ENCODE assay signal across 13 cellular contexts in the genomic region with DNA sequence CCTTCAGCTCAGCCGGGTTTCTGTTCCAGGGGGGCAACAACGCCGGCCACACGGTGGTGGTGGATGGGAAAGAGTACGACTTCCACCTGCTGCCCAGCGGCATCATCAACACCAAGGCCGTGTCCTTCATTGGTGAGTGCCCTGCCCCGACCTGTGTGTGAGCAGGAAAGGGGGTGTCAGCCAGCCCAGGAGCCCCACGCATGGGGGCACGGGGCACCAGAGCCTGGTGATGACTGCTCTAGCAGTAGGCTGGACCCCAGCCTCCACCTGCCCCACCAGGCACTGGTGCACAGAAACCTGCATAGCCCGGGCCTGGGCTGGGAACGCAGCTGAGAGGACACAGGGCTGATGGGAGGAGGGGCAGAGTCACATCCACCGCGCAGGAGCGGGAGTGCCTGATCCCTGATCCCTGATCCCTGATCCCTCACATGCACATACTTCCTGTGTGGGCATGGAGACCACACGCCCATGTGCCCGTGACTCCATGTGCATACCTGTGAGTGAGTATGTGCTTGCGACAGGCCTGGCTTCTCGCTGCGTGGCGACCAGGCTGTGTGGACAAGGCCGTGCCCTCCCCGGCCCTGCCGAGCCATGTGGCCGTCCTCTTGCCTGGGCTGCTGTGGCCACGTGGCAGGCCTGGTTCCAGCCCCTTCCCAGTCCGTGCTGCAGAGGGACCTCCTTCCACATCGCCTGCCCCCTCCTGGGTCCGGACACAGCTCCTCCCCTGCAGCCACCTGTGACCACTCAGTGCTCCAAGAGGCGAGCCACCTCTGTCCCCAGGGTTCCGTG. TPM values are rescaled to one million over a fixed set of nuclear protein-coding genes. Genes with fewer than 3 reads are reported as not detected.
A peak's percentile ranks its signal among the peaks of the same experiment; 100 is the strongest.
DNase-seq lines count a peak whose midpoint lies in the region; ATAC-seq and TF ChIP-seq lines count a peak whose summit lies in the region.
"Had no signal": no experiment of that assay in that cellular context is flagged by ENCODE, and none has a peak within 500 bp of the region (broad histone marks: within the 10 kb centered on the region; RNA-seq: fewer than 3 reads in every experiment).

No MANE protein-coding gene starts in this region.

- WGBS in spleen, 5 donors, result 64 to 87% (median 76%) methylated on average over 21 to 31 of the region's 31 CpGs

- H3K27me3 ChIP-seq in spleen (replicated peaks in 1 of 7), result no peaks in the 10 kb centered on the region
- H3K27me3 ChIP-seq: brain microvascular endothelial cell had no signal

- H3K9me3 ChIP-seq in spleen, result no peaks in the 10 kb centered on the region

- intact Hi-C loops in spleen (cut with DNase I; ENCODE audit: low total_unique reads), result no loop called here

- no peak for TF ChIP-seq CTCF in spleen (IDR thresholded peaks at IDR 0.05 in 8 of 11, conservative IDR thresholded peaks at IDR 0.05 in 3 of 11)

- H3K27ac ChIP-seq in caudate nucleus (ENCODE audit: low read depth, low read length) (peak overlapping the region; percentile 94), spleen (peak overlapping the region; percentile 74 to 90 (median 82))
- H3K27ac ChIP-seq: brain microvascular endothelial cell had no signal

- H3K36me3 ChIP-seq in spleen, result no peaks in the 10 kb centered on the region
- H3K36me3 ChIP-seq: brain microvascular endothelial cell had no signal

- ATAC-seq in left lobe of liver (peak; percentile 62), HG02610 (IDR thresholded peaks at IDR 0.05; ENCODE audit: unreplicated experiment) (no peak)

- no peak overlapping the region for H3K4me3 ChIP-seq in spleen

- H3K4me1 ChIP-seq in spleen, result peaks cover 16 to 77% (median 52%) of the 10 kb centered on the region in 6 donors

- DNase-seq in AG08396 (ENCODE audit: low spot score), result peak; percentile 11
- DNase-seq in caudate nucleus (lab: John Stamatoyannopoulos, UW), result no peak
- peak; percentile 97 for DNase-seq in left lobe of liver (ENCODE audit: low spot score)
- DNase-seq in spleen, result no peak
- DNase-seq in activated CD4-positive, alpha-beta T cell treated with anti-CD3 and anti-CD28 coated beads for 4 hours, result no peak
- no peak for DNase-seq in hippocampal formation (lab: John Stamatoyannopoulos, UW)
- DNase-seq in NCI-H345 (lab: John Stamatoyannopoulos, UW), result no peak
- DNase-seq: ACHN; activated gamma-delta T cell treated with Interleukin-2 at 50 U/mL for 16 hours; brain microvascular endothelial cell; effector CD8-positive, alpha-beta T cell; stimulated activated CD4-positive, alpha-beta T cell treated with anti-CD3 and anti-CD28 coated beads, Interleukin-15, amount 100 ng/mL, for 24 hours had no signal

- TF ChIP-seq POLR2A in spleen (IDR thresholded peaks at IDR 0.05), result no peak

RNA-seq across cellular contexts. Expression of gene ADSS1, which starts 11.2 kb away (rescaled TPM):
- total RNA-seq in left lobe of liver, result 51.9 TPM
- 10 to 100 TPM in 1 of 7 donors, 1 to 10 TPM in 6; 2.7 to 11.7 (median 8.3) TPM for total RNA-seq in spleen
- 1 to 10 TPM; 3.0 to 3.7 (median 3.2) TPM for polyA plus RNA-seq in spleen

RNA-seq across cellular contexts. Expression of gene SIVA1, which starts 17.8 kb away (rescaled TPM):
- total RNA-seq in left lobe of liver (50.3 TPM), spleen (100 to 1,000 TPM in 3 of 7 donors, 10 to 100 TPM in 4; 56.7 to 198 (median 76.4) TPM)
- polyA plus RNA-seq in spleen, result 100 to 1,000 TPM; 119 to 226 (median 184) TPM

RNA-seq across cellular contexts. Expression of gene INF2, which starts 45.8 kb away (rescaled TPM):
- total RNA-seq in left lobe of liver (63.1 TPM), spleen (100 to 1,000 TPM in 3 of 7 donors, 10 to 100 TPM in 4; 66.9 to 110 (median 96.4) TPM)
- polyA plus RNA-seq in spleen, result 100 to 1,000 TPM in 2 of 3 donors, 10 to 100 TPM in 1; 56.6 to 120 (median 102) TPM

Comparison
In these comparisons a context has a peak if more than half of its experiments do, and no peak if none do; other contexts are left out.
1. DNase-seq: peak in AG08396 (single experiment) and left lobe of liver (single experiment); none in caudate nucleus (0 of 61), spleen (single experiment), activated CD4-positive, alpha-beta T cell treated with anti-CD3 and anti-CD28 coated beads for 4 hours (0 of 2), hippocampal formation (0 of 2) and NCI-H345 (single experiment).